In the genomic region with DNA sequence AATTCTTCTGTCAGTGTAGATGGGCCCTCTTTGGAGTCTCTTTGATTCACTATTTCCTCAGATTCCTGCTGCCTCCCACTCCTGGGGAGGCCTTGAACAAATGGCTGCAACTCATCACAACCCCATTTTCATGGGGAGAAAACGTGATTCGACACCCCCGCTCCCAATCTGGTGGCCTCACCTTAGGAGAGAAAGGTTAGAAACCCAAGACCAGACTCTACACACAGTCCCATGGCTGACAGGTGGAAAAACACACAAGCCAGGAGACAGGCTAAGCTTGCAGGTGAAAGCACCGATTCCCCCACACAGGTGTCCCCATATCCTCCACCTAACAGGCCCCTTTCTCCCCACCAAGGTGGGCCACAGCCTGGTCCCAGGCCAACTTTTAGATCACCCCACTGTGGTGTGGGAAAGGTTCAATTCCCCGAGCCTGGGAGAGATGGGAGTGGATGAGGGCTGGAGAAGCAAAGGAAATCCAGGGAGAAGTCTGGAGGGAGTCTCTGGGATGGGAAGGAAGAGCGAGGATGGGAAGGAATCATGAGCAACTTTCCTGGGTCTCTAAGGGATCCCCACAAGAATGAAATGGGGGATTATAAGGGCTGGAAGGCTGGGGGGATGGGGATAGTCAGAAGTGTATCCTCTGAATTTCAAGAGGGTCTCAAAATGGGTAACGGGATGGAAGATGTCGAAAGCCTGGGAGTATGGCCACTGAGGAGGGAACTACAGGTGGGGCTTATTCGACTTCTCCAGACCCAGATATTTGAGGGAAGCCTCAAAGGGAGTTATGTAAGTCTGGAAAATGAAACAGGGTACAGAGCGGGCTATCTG, we compare ENCODE assay signal across 8 cellular contexts. TPM values are rescaled to one million over a fixed set of nuclear protein-coding genes. Genes with fewer than 3 reads are reported as not detected.
DNase-seq lines count a peak whose midpoint lies in the region; ATAC-seq, FAIRE-seq and TF ChIP-seq lines count a peak whose summit lies in the region.

No MANE protein-coding gene starts in this region.

- peaks cover 31% of the 10 kb centered on the region for H3K36me3 ChIP-seq in MG63
- peaks cover 10% of the 10 kb centered on the region for H3K36me3 ChIP-seq in bronchial epithelial cell (ENCODE audit: control insufficient read depth, insufficient read depth, low read length)
- peaks cover 3% of the 10 kb centered on the region for H3K36me3 ChIP-seq in mucosa of descending colon (ENCODE audit: low read depth)

- no peaks in the 10 kb centered on the region for H3K9me3 ChIP-seq in MG63
- H3K9me3 ChIP-seq in mucosa of descending colon = no peaks in the 10 kb centered on the region

- no peaks in the 10 kb centered on the region for H3K27me3 ChIP-seq in MG63
- H3K27me3 ChIP-seq in bronchial epithelial cell (ENCODE audit: control insufficient read depth, insufficient read depth, low read length) = no peaks in the 10 kb centered on the region

- no peak for ATAC-seq in mucosa of descending colon
- no peak for ATAC-seq in HG03025 (IDR thresholded peaks at IDR 0.05; ENCODE audit: low FRiP score, unreplicated experiment)

- in situ Hi-C loops in GM13976 (cut with MboI; ENCODE audit: low sequenced_read_pairs, unreplicated experiment) = no loop called here

- TF ChIP-seq CTCF in AG10803 (conservative IDR thresholded peaks at IDR 0.05; ENCODE audit: low read length) (no peak), bronchial epithelial cell (IDR thresholded peaks at IDR 0.05; ENCODE audit: insufficient read depth, low read length, severe bottlenecking) (no peak), mucosa of descending colon (IDR thresholded peaks at IDR 0.05) (no peak), GM13976 (IDR thresholded peaks at IDR 0.05; ENCODE audit: borderline replicate concordance, control extremely low read depth, extremely low read depth, insufficient read depth, missing control alignments) (no peak)

- intact Hi-C loops in mucosa of descending colon (cut with DNase I, micrococcal nuclease) = no loop called here

- H3K4me3 ChIP-seq in AG10803 (ENCODE audit: low read length) = peak overlapping the region; percentile 98
- peak overlapping the region; percentile 100 for H3K4me3 ChIP-seq in MG63
- peak overlapping the region; percentile 90 for H3K4me3 ChIP-seq in bronchial epithelial cell (ENCODE audit: low read depth, low read length)
- H3K4me3 ChIP-seq in mucosa of descending colon = peak overlapping the region; percentile 99

- FAIRE-seq in bronchial epithelial cell (lab: Jason Lieb, UNC) = no peak

- H3K4me1 ChIP-seq in mucosa of descending colon (ENCODE audit: low read depth) = peaks cover 64% of the 10 kb centered on the region

- DNase-seq in AG10803 (ENCODE audit: low read depth) (no peak), MG63 (no peak), bronchial epithelial cell (ENCODE audit: low read depth) (no peak), mucosa of descending colon (no peak), GM13976 (ENCODE audit: low spot score) (no peak), NCI-H2227 (lab: John Stamatoyannopoulos, UW; ENCODE audit: unreplicated experiment) (no peak), NCI-H345 (lab: John Stamatoyannopoulos, UW) (no peak)

RNA-seq across cellular contexts. Expression of gene PLAGL2, which starts 0.9 kb away (rescaled TPM):
- total RNA-seq in MG63 (2014; rRNA removed; shearing (Covaris generic); ENCODE audit: low replicate concordance) = 0.40 and 0.49 TPM in 2 replicates
- total RNA-seq in bronchial epithelial cell = 2.6 and 3.8 TPM in 2 replicates
- total RNA-seq in mucosa of descending colon = 10 to 100 TPM; 12.9 to 21.9 (median 16.5) TPM

RNA-seq across cellular contexts. Expression of gene POFUT1, which starts 1.1 kb away (rescaled TPM):
- total RNA-seq in MG63 (2014; rRNA removed; shearing (Covaris generic); ENCODE audit: low replicate concordance) = 42.7 and 56.6 TPM in 2 replicates
- 25.0 and 27.6 TPM in 2 replicates for total RNA-seq in bronchial epithelial cell
- total RNA-seq in mucosa of descending colon = 10 to 100 TPM; 35.5 to 48.5 (median 44.8) TPM
